8 cellular contexts compared by ENCODE assay signal in the genomic region with DNA sequence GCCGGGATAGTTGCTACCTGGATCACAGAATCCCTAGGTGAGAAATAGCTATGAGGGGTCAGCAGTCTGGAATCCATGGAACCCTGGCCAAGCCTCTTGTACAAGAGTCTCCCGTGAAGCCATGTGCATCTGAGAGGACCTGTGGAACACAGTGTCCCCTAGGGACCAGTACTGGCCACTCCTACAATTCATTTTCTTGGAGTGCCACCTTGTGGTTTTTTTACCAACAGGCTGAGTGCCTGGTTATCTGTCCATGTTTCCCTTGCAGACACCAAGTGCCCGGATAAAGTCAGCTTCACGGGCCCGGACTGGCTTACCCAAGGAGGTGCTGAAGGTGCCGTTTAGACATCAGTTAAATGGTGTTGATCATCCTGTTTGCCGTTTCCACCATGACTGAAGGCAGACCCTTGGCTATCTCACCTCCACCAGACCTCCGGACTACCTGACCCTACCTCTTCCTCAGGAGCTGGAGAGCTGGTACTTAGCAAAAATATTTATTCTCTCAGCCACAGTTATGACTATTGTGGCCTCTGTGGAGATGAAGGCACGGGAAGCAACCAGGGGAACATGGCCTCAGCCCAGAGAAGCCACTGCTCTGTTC.
A peak's percentile ranks its signal among the peaks of the same experiment; 100 is the strongest.
DNase-seq lines count a peak whose midpoint lies in the region; ATAC-seq, FAIRE-seq and TF ChIP-seq lines count a peak whose summit lies in the region.

No MANE protein-coding gene starts in this region.

- peaks cover 3% of the 10 kb centered on the region; the same call in 1 of the 2 replicates for H4K20me1 ChIP-seq in PC-9 (ENCODE audit: insufficient read depth)

- H3K27ac ChIP-seq in PC-9 = no peak overlapping the region
- H3K27ac ChIP-seq in lower lobe of right lung = peak overlapping the region; percentile 1

- no peak for FAIRE-seq in HTR-8/SVneo (lab: Jason Lieb, UNC)

- CTCF ChIA-PET in PC-9 (lab: Charles Lee) = interaction anchor here (0.6 kb wide), 1 partner anchor 490 kb away, joined by 3 read pairs; no protein-coding TSS in a partner anchor

- no peaks in the 10 kb centered on the region for H3K9me2 ChIP-seq in PC-9 (ENCODE audit: insufficient read depth)

- H3F3A ChIP-seq in PC-9 (ENCODE audit: insufficient read depth, low read depth) = no peaks in the 10 kb centered on the region

- no peaks in the 10 kb centered on the region for H3K36me3 ChIP-seq in PC-9 (ENCODE audit: low read depth)
- H3K36me3 ChIP-seq in lower lobe of right lung = peaks cover 95% of the 10 kb centered on the region

- H3K4me3 ChIP-seq in PC-9 = no peak overlapping the region
- no peak overlapping the region for H3K4me3 ChIP-seq in lower lobe of right lung

- ATAC-seq in lower lobe of right lung (peak; percentile 85 to 89), GM18517 (IDR thresholded peaks at IDR 0.05; ENCODE audit: unreplicated experiment) (no peak), HG02938 (IDR thresholded peaks at IDR 0.05; ENCODE audit: unreplicated experiment) (no peak), GM21737 (IDR thresholded peaks at IDR 0.05; ENCODE audit: unreplicated experiment) (no peak)

- intact Hi-C loops in PC-9 (cut with micrococcal nuclease; ENCODE audit: unreplicated experiment) (loop anchor here (1.0 to 5.0 kb wide), 4 partner anchors 173 to 519 kb away; a partner anchor contains a TSS), lower lobe of right lung (cut with DNase I) (no loop called here)

- DNase-seq in DMS53 treated with DMSO at 0.1 percent for 48 hours (lab: John Stamatoyannopoulos, UW; ENCODE audit: unreplicated experiment) = peak; percentile 43
- peak; percentile 83 for DNase-seq in HTR-8/SVneo (ENCODE audit: insufficient read length, low spot score)
- DNase-seq in PC-9 = peak; percentile 53 to 54
- peak; percentile 55 to 80 for DNase-seq in dermis microvascular lymphatic vessel endothelial cell (ENCODE audit: low read depth in 2 of 2)
- DNase-seq in lower lobe of right lung = no peak

- H2AFZ ChIP-seq in PC-9 = no peak overlapping the region

- no TSS peak for BruUV-seq in PC-9 (replicated peaks; lab: Mats Ljungman, UMichigan)

- peak; percentile 66 for TF ChIP-seq CTCF in PC-9 (conservative IDR thresholded peaks at IDR 0.05)
- peak; percentile 71 for TF ChIP-seq CTCF in lower lobe of right lung (IDR thresholded peaks at IDR 0.05)

- H3K79me2 ChIP-seq in PC-9 (ENCODE audit: low read depth) = no peaks in the 10 kb centered on the region

- H3K27me3 ChIP-seq in PC-9 (ENCODE audit: insufficient read depth, low read depth) (no peaks in the 10 kb centered on the region), lower lobe of right lung (ENCODE audit: low read depth) (no peaks in the 10 kb centered on the region)

- H3K4me2 ChIP-seq in PC-9 = no peak overlapping the region

- POLR2A ChIA-PET in PC-9 (lab: Charles Lee; ENCODE audit: unreplicated experiment) = no interaction called here

- H3K4me1 ChIP-seq in PC-9 (replicated peaks; ENCODE audit: insufficient read depth) = no peaks in the 10 kb centered on the region
- H3K4me1 ChIP-seq in lower lobe of right lung = no peaks in the 10 kb centered on the region

- H3K9me3 ChIP-seq in PC-9 (ENCODE audit: insufficient read depth, low read depth) (no peaks in the 10 kb centered on the region), lower lobe of right lung (no peaks in the 10 kb centered on the region)

Comparison
In these comparisons a context has a peak if more than half of its experiments do, and no peak if none do; other contexts are left out.
1. ATAC-seq: peak in lower lobe of right lung (2 of 2); none in GM18517 (single experiment), HG02938 (single experiment) and GM21737 (single experiment).